ENCODE assay signal across 12 cellular contexts in the genomic region with DNA sequence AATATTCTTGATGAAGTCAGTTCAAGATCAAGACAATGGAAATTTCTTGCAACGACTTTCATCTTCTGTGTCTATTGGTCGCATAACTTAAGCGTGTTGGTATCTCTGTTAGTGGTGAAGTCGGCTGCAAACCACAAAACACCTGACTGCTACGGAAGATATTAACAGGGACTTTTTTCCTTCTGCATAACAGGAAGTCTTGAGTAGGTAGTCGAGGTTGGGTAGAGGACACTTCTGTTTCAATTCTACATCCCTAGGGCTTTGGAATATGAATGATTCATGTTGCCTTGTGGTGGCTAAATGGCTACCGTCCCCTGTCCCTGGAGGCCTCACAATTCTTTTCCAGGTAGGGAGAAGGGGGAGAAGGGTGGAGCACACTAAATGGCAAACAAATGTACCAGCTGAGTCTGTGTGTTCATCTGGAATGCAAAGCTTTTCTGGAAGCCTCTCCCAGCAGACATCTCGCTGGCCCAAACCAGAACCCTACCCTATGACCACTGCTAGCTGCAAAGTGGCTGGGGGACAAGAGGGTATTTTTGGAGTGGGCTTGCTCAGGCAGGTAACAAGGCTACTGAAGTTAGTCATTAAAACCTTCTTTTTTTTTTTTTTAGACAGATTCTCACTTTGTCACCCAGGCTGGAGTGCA. TPM values are rescaled to one million over a fixed set of nuclear protein-coding genes. Genes with fewer than 3 reads are reported as not detected.
DNase-seq lines count a peak whose midpoint lies in the region; ATAC-seq and TF ChIP-seq lines count a peak whose summit lies in the region.
"Had no signal": no experiment of that assay in that cellular context is flagged by ENCODE, and none has a peak within 500 bp of the region (broad histone marks: within the 10 kb centered on the region; RNA-seq: fewer than 3 reads in every experiment).

No MANE protein-coding gene starts in this region.

- peaks cover 20% of the 10 kb centered on the region for H3K4me1 ChIP-seq in DND-41 (ENCODE audit: insufficient read depth, low read length)
- H3K4me1 ChIP-seq: psoas muscle had no signal

- H3K4me3 ChIP-seq in DND-41 (ENCODE audit: low read depth in 1 of 2, low read length in 2 of 2) (no peak overlapping the region), MG63 (no peak overlapping the region)
- H3K4me3 ChIP-seq: psoas muscle had no signal

- peak overlapping the region; percentile 87 for H3K27ac Mint-ChIP-seq in activated naive CD8-positive, alpha-beta T cell

- no peak overlapping the region for H3K9ac ChIP-seq in DND-41 (ENCODE audit: low read depth, low read length)

- peak overlapping the region; percentile 61 for H2AFZ ChIP-seq in DND-41 (ENCODE audit: low read depth, low read length)

- H3K4me2 ChIP-seq in DND-41 (ENCODE audit: insufficient read depth, low read length) = peak overlapping the region; percentile 41

- H3K36me3 ChIP-seq in DND-41 (ENCODE audit: insufficient read depth, low read length) (no peaks in the 10 kb centered on the region), MG63 (no peaks in the 10 kb centered on the region)

- H3K9me3 ChIP-seq in DND-41 (ENCODE audit: insufficient read depth, low read length, severe bottlenecking) (peaks cover 5% of the 10 kb centered on the region), MG63 (no peaks in the 10 kb centered on the region)
- H3K9me3 ChIP-seq: psoas muscle had no signal

- H3K27me3 ChIP-seq in DND-41 (ENCODE audit: insufficient read depth, low read length, poor library complexity) (no peaks in the 10 kb centered on the region), MG63 (no peaks in the 10 kb centered on the region)

- peaks cover 2% of the 10 kb centered on the region for H3K36me3 Mint-ChIP-seq in activated naive CD8-positive, alpha-beta T cell

- H3K4me3 Mint-ChIP-seq in activated naive CD8-positive, alpha-beta T cell = peak overlapping the region; percentile 63

- no peak for TF ChIP-seq CTCF in DND-41 (IDR thresholded peaks at IDR 0.05; ENCODE audit: borderline replicate concordance, extremely low read depth, low read length, poor library complexity, severe bottlenecking)

- H3K27ac ChIP-seq in DND-41 (ENCODE audit: low read length) = peak overlapping the region; percentile 59
- H3K27ac ChIP-seq: psoas muscle had no signal

- DNase-seq in DND-41 (peak; percentile 64), NCI-H526 (lab: John Stamatoyannopoulos, UW) (peak; percentile 49 to 68), MV-4-11 (lab: John Stamatoyannopoulos, UW) (no peak), MG63 (no peak), amygdala (lab: John Stamatoyannopoulos, UW) (no peak), 8988T (no peak)
- DNase-seq: H7, NCI-H2029, psoas muscle had no signal

- ATAC-seq in DND-41 (ENCODE audit: insufficient read depth, low read depth) = peak; percentile 94
- ATAC-seq in GM21447 (IDR thresholded peaks at IDR 0.05; ENCODE audit: unreplicated experiment) = peak; percentile 74
- ATAC-seq: psoas muscle had no signal

- peaks cover 42% of the 10 kb centered on the region for H3K4me1 Mint-ChIP-seq in activated naive CD8-positive, alpha-beta T cell (ENCODE audit: low read depth)

- no peaks in the 10 kb centered on the region for H3K9me3 Mint-ChIP-seq in activated naive CD8-positive, alpha-beta T cell (ENCODE audit: low read depth)

- H3K27me3 Mint-ChIP-seq in activated naive CD8-positive, alpha-beta T cell = no peaks in the 10 kb centered on the region

- H3K79me2 ChIP-seq in DND-41 (ENCODE audit: insufficient read depth, low read length) = no peaks in the 10 kb centered on the region

- no peaks in the 10 kb centered on the region for H4K20me1 ChIP-seq in DND-41 (ENCODE audit: insufficient read depth, low read length)

RNA-seq across cellular contexts. Expression of a gene that starts 34.6 kb away (rescaled TPM):
- total RNA-seq in MG63 (2014; rRNA removed; shearing (Covaris generic); ENCODE audit: low replicate concordance) = 3.1 and 8.1 TPM in 2 replicates
- total RNA-seq: dermis microvascular lymphatic vessel endothelial cell, psoas muscle had no signal

Comparison
In these comparisons a context has a peak if more than half of its experiments do, and no peak if none do; other contexts are left out.
1. DNase-seq: peak in DND-41 (single experiment) and NCI-H526 (2 of 2); none in MV-4-11 (single experiment), MG63 (single experiment), amygdala (0 of 56) and 8988T (single experiment).